14 cellular contexts compared by ENCODE assay signal in the genomic region with DNA sequence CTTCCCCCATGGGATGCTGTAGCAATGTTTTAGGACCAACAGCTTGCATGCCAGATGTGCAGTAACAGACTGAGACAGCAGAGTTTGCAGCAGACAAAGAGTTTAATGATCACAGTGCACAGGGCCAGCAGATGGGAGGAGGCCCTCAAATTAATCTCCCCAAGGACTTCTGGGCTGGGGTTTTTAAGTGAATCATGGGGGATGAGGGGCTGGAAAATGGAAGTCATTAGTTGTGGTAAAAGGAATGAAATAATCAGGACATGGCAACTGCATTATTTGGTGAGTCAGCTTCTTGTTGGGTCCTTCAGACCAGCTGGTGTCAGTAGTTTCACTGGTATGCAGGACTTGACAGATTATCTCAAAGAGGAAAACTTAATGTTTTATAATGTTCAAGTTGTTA. TPM values are rescaled to one million over a fixed set of nuclear protein-coding genes. Genes with fewer than 3 reads are reported as not detected.
DNase-seq lines count a peak whose midpoint lies in the region; ATAC-seq, FAIRE-seq and TF ChIP-seq lines count a peak whose summit lies in the region.
"Had no signal": no experiment of that assay in that cellular context is flagged by ENCODE, and none has a peak within 500 bp of the region (broad histone marks: within the 10 kb centered on the region; RNA-seq: fewer than 3 reads in every experiment).

No MANE protein-coding gene starts in this region.

- H3K27me3 ChIP-seq in lung (ENCODE audit: control insufficient read depth, insufficient read depth) (no peaks in the 10 kb centered on the region), esophagus muscularis mucosa (no peaks in the 10 kb centered on the region), thyroid gland (no peaks in the 10 kb centered on the region)

- peak; percentile 65 for FAIRE-seq in endometrium (lab: Jason Lieb, UNC)
- FAIRE-seq: bronchial epithelial cell had no signal

- no peaks in the 10 kb centered on the region for H3K36me3 ChIP-seq in lung (ENCODE audit: control insufficient read depth in 2 of 2, insufficient read depth in 2 of 2, low read length in 2 of 2)
- H3K36me3 ChIP-seq in esophagus muscularis mucosa = no peaks in the 10 kb centered on the region
- no peaks in the 10 kb centered on the region for H3K36me3 ChIP-seq in thyroid gland

- no peak overlapping the region for H3K27ac ChIP-seq in lung (ENCODE audit: low read depth in 1 of 2, low read length in 1 of 2)
- peak overlapping the region in 1 of 4 donors; percentile 36 for H3K27ac ChIP-seq in esophagus muscularis mucosa (replicated peaks in 1 of 4)
- H3K27ac ChIP-seq in thyroid gland = no peak overlapping the region

- ATAC-seq in lung (ENCODE audit: insufficient read depth, low FRiP score) (peak; percentile 8), omental fat pad (ENCODE audit: low FRiP score) (no peak)
- ATAC-seq: natural killer cell had no signal

- H3K9me3 ChIP-seq in lung (ENCODE audit: control insufficient read depth in 2 of 2, insufficient read depth in 1 of 2, low read length in 1 of 2) (no peaks in the 10 kb centered on the region), esophagus muscularis mucosa (no peaks in the 10 kb centered on the region), thyroid gland (no peaks in the 10 kb centered on the region)

- TF ChIP-seq EP300 in esophagus muscularis mucosa (IDR thresholded peaks at IDR 0.05) = no peak

- no peak for TF ChIP-seq CTCF in AG09309 (IDR thresholded peaks at IDR 0.05; ENCODE audit: control insufficient read depth, insufficient read depth, low read depth, low read length, missing control alignments)
- TF ChIP-seq CTCF in NB4 (IDR thresholded peaks at IDR 0.05; ENCODE audit: low read depth, low read length) = no peak
- no peak for TF ChIP-seq CTCF in lung (IDR thresholded peaks at IDR 0.05; ENCODE audit: control extremely low read depth, extremely low read depth)
- TF ChIP-seq CTCF in esophagus muscularis mucosa (IDR thresholded peaks at IDR 0.05) = no peak
- TF ChIP-seq CTCF in thyroid gland (IDR thresholded peaks at IDR 0.05) = no peak
- TF ChIP-seq CTCF in omental fat pad (IDR thresholded peaks at IDR 0.05) = no peak

- intact Hi-C loops in esophagus muscularis mucosa (cut with DNase I) (no loop called here), thyroid gland (cut with DNase I) (no loop called here)

- DNase-seq in AG09309 (ENCODE audit: low read depth) (peak; percentile 87), NB4 (ENCODE audit: low read depth) (peak; percentile 43), lung (ENCODE audit: low spot score) (no peak), esophagus muscularis mucosa (ENCODE audit: extremely low spot score) (no peak), thyroid gland (no peak), omental fat pad (ENCODE audit: low spot score) (no peak), NCI-H1417 (lab: John Stamatoyannopoulos, UW) (no peak)
- DNase-seq: activated CD4-positive, alpha-beta T cell treated with anti-CD3 and anti-CD28 coated beads, Interleukin-2, amount 10 ng/mL, durations not matched to agents 24 days and 14 days; immature natural killer cell; natural killer cell; NCI-H1105; NK-92 treated with Interleukin-12 subunit alpha and Interleukin-12 subunit beta, amount 100 ng/mL, for 24 hours had no signal

- TF ChIP-seq POLR2A in NB4 (IDR thresholded peaks at IDR 0.05; ENCODE audit: extremely low read depth, insufficient read length) (no peak), esophagus muscularis mucosa (IDR thresholded peaks at IDR 0.05; ENCODE audit: low read depth) (no peak), thyroid gland (IDR thresholded peaks at IDR 0.05) (no peak)

- H3K4me1 ChIP-seq in lung (ENCODE audit: control insufficient read depth in 2 of 2, insufficient read depth in 2 of 2, low read length in 2 of 2) = peaks cover 0 to 3% of the 10 kb centered on the region in 2 donors
- peaks cover 7 to 10% (median 9%) of the 10 kb centered on the region in 4 donors for H3K4me1 ChIP-seq in esophagus muscularis mucosa
- peaks cover 3 to 7% of the 10 kb centered on the region in 2 donors for H3K4me1 ChIP-seq in thyroid gland

- H3K4me3 ChIP-seq in AG09309 (ENCODE audit: control insufficient read depth, low read depth, low read length) (no peak overlapping the region), NB4 (ENCODE audit: low read depth, low read length) (no peak overlapping the region), lung (no peak overlapping the region), esophagus muscularis mucosa (no peak overlapping the region), thyroid gland (replicated peaks in 1 of 3) (no peak overlapping the region)

RNA-seq across cellular contexts. Expression of a gene that starts 12.6 kb away (rescaled TPM):
- total RNA-seq in lung (10 to 100 TPM; 18.6 to 21.1 TPM), esophagus muscularis mucosa (10 to 100 TPM in 3 of 4 donors, 1 to 10 TPM in 1; 9.6 to 16.7 (median 11.7) TPM), thyroid gland (10 to 100 TPM in 3 of 4 donors, 1 to 10 TPM in 1; 9.3 to 25.8 (median 15.2) TPM), omental fat pad (10 to 100 TPM; 16.8 to 21.6 (median 19.1) TPM)
- 10 to 100 TPM; 11.2 to 25.1 TPM for polyA plus RNA-seq in lung

Comparison
In these comparisons a context has a peak if more than half of its experiments do, and no peak if none do; other contexts are left out.
1. DNase-seq: peak in AG09309 (single experiment) and NB4 (single experiment); none in lung (single experiment), esophagus muscularis mucosa (single experiment), thyroid gland (0 of 2), omental fat pad (single experiment) and NCI-H1417 (0 of 3).